Comparison of ENCODE assay signal across 9 cellular contexts in genomic region chr4:71184195-71184781, GRCh38.
A peak's percentile ranks its signal among the peaks of the same experiment; 100 is the strongest.
DNase-seq lines count a peak whose midpoint lies in the region; ATAC-seq and TF ChIP-seq lines count a peak whose summit lies in the region.
"Had no signal": no experiment of that assay in that cellular context is flagged by ENCODE, and none has a peak within 500 bp of the region (broad histone marks: within the 10 kb centered on the region; RNA-seq: fewer than 3 reads in every experiment).

No MANE protein-coding gene starts in this region.

- no peak overlapping the region for H3K27ac ChIP-seq in OCI-LY1 (ENCODE audit: low read depth, low read length, poor library complexity, severe bottlenecking)
- H3K27ac ChIP-seq: BLaER1 had no signal

- in situ Hi-C loops in astrocyte of the cerebellum (cut with HindIII; ENCODE audit: low sequenced_read_pairs): no loop called here

- no peak overlapping the region for H2AFZ ChIP-seq in OCI-LY1 (ENCODE audit: low read length)

- peak; percentile 75 for ATAC-seq in HG03469 (IDR thresholded peaks at IDR 0.05; ENCODE audit: unreplicated experiment)

- H4K20me1 ChIP-seq in OCI-LY1 (ENCODE audit: insufficient read depth, low read length): no peaks in the 10 kb centered on the region

- H3K4me3 ChIP-seq in OCI-LY1 (ENCODE audit: low read depth, low read length, poor library complexity, severe bottlenecking) (no peak overlapping the region), astrocyte of the cerebellum (ENCODE audit: low read depth, low read length) (no peak overlapping the region)
- H3K4me3 ChIP-seq: BLaER1 had no signal

- H3F3A ChIP-seq in OCI-LY1 (ENCODE audit: insufficient read depth, low read length): no peaks in the 10 kb centered on the region

- H3K4me2 ChIP-seq in OCI-LY1 (ENCODE audit: low read length): no peak overlapping the region
- H3K4me2 ChIP-seq: BLaER1 had no signal

- DNase-seq in DMS79 treated with DMSO at 0.1 percent for 48 hours (lab: John Stamatoyannopoulos, UW) (peak; percentile 7), DMS79 (lab: John Stamatoyannopoulos, UW) (no peak), GM20000 (ENCODE audit: low spot score) (peak; percentile 80), astrocyte of the cerebellum (ENCODE audit: low read depth) (peak; percentile 53), iPS-NIHi7 (ENCODE audit: extremely low spot score) (peak; percentile 32)
- peak; percentile 44 for DNase-seq in stimulated activated CD4-positive, alpha-beta T cell treated with anti-CD3 and anti-CD28 coated beads, Interleukin-4, amount 100 ng/mL, for 24 hours

- H3K9me2 ChIP-seq in OCI-LY1 (ENCODE audit: low read depth, low read length): no peaks in the 10 kb centered on the region

- no peak overlapping the region for H3K9ac ChIP-seq in OCI-LY1 (ENCODE audit: low read length)
- H3K9ac ChIP-seq: BLaER1 had no signal

- H3K27me3 ChIP-seq in OCI-LY1 (ENCODE audit: insufficient read depth, low read length): no peaks in the 10 kb centered on the region

- no peaks in the 10 kb centered on the region for H3K4me1 ChIP-seq in OCI-LY1 (ENCODE audit: insufficient read depth, low read length, severe bottlenecking)

- H3K79me2 ChIP-seq in OCI-LY1 (ENCODE audit: insufficient read depth, low read length): no peaks in the 10 kb centered on the region

- no peaks in the 10 kb centered on the region for H3K9me3 ChIP-seq in OCI-LY1 (ENCODE audit: low read length)

- H3K36me3 ChIP-seq in OCI-LY1 (ENCODE audit: insufficient read depth, low read length): no peaks in the 10 kb centered on the region
- H3K36me3 ChIP-seq: BLaER1 had no signal

- peak; percentile 43 for TF ChIP-seq CTCF in GM20000 (IDR thresholded peaks at IDR 0.05; ENCODE audit: extremely low read depth, missing control alignments)
- TF ChIP-seq CTCF in OCI-LY1 (IDR thresholded peaks at IDR 0.05; ENCODE audit: low read length): peak; percentile 81
- peak; percentile 69 for TF ChIP-seq CTCF in astrocyte of the cerebellum (IDR thresholded peaks at IDR 0.05; ENCODE audit: low read depth, low read length, missing control alignments)
